In genomic region chr10:112359606-112360307, GRCh38 we compare ENCODE assay signal across 20 cellular contexts. TPM values are rescaled to one million over a fixed set of nuclear protein-coding genes. Genes with fewer than 3 reads are reported as not detected.
A peak's percentile ranks its signal among the peaks of the same experiment; 100 is the strongest.
DNase-seq lines count a peak whose midpoint lies in the region; ATAC-seq and TF ChIP-seq lines count a peak whose summit lies in the region.
"Had no signal": no experiment of that assay in that cellular context is flagged by ENCODE, and none has a peak within 500 bp of the region (broad histone marks: within the 10 kb centered on the region; RNA-seq: fewer than 3 reads in every experiment).

No MANE protein-coding gene starts in this region.

- H3K9me3 ChIP-seq in heart right ventricle = no peaks in the 10 kb centered on the region
- no peaks in the 10 kb centered on the region for H3K9me3 ChIP-seq in upper lobe of right lung
- H3K9me3 ChIP-seq: A549, BE2C, HAP-1 had no signal

- POLR2A ChIA-PET in naive thymus-derived CD8-positive, alpha-beta T cell (lab: Charles Lee) = no interaction called here

- WGBS in heart right ventricle, 2 donors = 72 to 78% methylated on average over 8 of the region's 8 CpGs

- peak overlapping the region; percentile 54 to 89 (median 80) for H3K27ac ChIP-seq in heart right ventricle
- peak overlapping the region in 1 of 2 donors; percentile 73 for H3K27ac ChIP-seq in coronary artery
- peak overlapping the region; percentile 88 for H3K27ac ChIP-seq in upper lobe of right lung
- H3K27ac ChIP-seq: KMS-11 had no signal

- H3K36me3 Mint-ChIP-seq in naive thymus-derived CD8-positive, alpha-beta T cell = no peaks in the 10 kb centered on the region
- H3K36me3 Mint-ChIP-seq: activated naive CD8-positive, alpha-beta T cell; naive B cell had no signal

- intact Hi-C loops in heart right ventricle (cut with DNase I) = no loop called here
- intact Hi-C loops in Right ventricle myocardium inferior (cut with DNase I) = loop anchor here (10.0 kb wide), 1 partner anchor 1575 kb away; no protein-coding TSS in a partner anchor
- intact Hi-C loops in posterior vena cava (cut with DNase I) = no loop called here
- intact Hi-C loops in upper lobe of right lung (cut with DNase I) = no loop called here

- H3K27me3 Mint-ChIP-seq in naive thymus-derived CD8-positive, alpha-beta T cell = no peaks in the 10 kb centered on the region
- H3K27me3 Mint-ChIP-seq: activated naive CD8-positive, alpha-beta T cell; activated T-helper 17 cell treated with anti-CD3 and anti-CD28 coated beads, Interleukin-2, amount 50 U/mL, for 72 hours had no signal

- H3K4me3 ChIP-seq in heart right ventricle (no peak overlapping the region), coronary artery (no peak overlapping the region), upper lobe of right lung (no peak overlapping the region)
- H3K4me3 ChIP-seq: A549, HAP-1 had no signal

- peak overlapping the region in 1 of 10 donors; percentile 33 for H3K27ac Mint-ChIP-seq in naive thymus-derived CD8-positive, alpha-beta T cell
- H3K27ac Mint-ChIP-seq: activated naive CD8-positive, alpha-beta T cell; activated T-helper 17 cell treated with anti-CD3 and anti-CD28 coated beads, Interleukin-2, amount 50 U/mL, for 72 hours had no signal

- H3K4me1 ChIP-seq in heart right ventricle (peaks cover 22 to 48% (median 38%) of the 10 kb centered on the region in 9 donors), upper lobe of right lung (peaks cover 25% of the 10 kb centered on the region)
- H3K4me1 ChIP-seq: BE2C, HAP-1 had no signal

- H3K36me3 ChIP-seq in heart right ventricle (no peaks in the 10 kb centered on the region), upper lobe of right lung (no peaks in the 10 kb centered on the region)
- H3K36me3 ChIP-seq: BE2C, HAP-1 had no signal

- TF ChIP-seq CTCF in heart right ventricle (IDR thresholded peaks at IDR 0.05) (no peak), coronary artery (IDR thresholded peaks at IDR 0.05) (no peak), upper lobe of right lung (IDR thresholded peaks at IDR 0.05) (no peak)

- no peak overlapping the region for H3K4me3 Mint-ChIP-seq in naive thymus-derived CD8-positive, alpha-beta T cell
- H3K4me3 Mint-ChIP-seq: activated naive CD8-positive, alpha-beta T cell; activated T-helper 17 cell treated with anti-CD3 and anti-CD28 coated beads, Interleukin-2, amount 50 U/mL, for 72 hours; naive B cell had no signal

- H3K27me3 ChIP-seq in heart right ventricle = no peaks in the 10 kb centered on the region
- H3K27me3 ChIP-seq in upper lobe of right lung = no peaks in the 10 kb centered on the region
- H3K27me3 ChIP-seq: BE2C had no signal

- DNase-seq in heart right ventricle (no peak), Right ventricle myocardium inferior (ENCODE audit: missing footprints) (no peak), coronary artery (ENCODE audit: low spot score) (peak; percentile 56), posterior vena cava (ENCODE audit: low spot score) (peak; percentile 11), upper lobe of right lung (no peak)
- no peak for DNase-seq in naive thymus-derived CD8-positive, alpha-beta T cell
- no peak for DNase-seq in activated CD4-positive, alpha-beta T cell treated with anti-CD3 and anti-CD28 coated beads for 4 hours
- DNase-seq: activated CD4-positive, alpha-beta T cell treated with anti-CD3 and anti-CD28 coated beads, Interleukin-2, amount 50 U/mL, for 1 hour; BE2C; cortex of kidney; naive B cell; NCI-H187 treated with DMSO at 0.1 percent for 48 hours; NCI-H510A treated with DMSO at 0.1 percent for 48 hours; SHP77 treated with DMSO at 0.1 percent for 48 hours had no signal

- no peaks in the 10 kb centered on the region for H3K9me3 Mint-ChIP-seq in naive thymus-derived CD8-positive, alpha-beta T cell
- H3K9me3 Mint-ChIP-seq: activated T-helper 17 cell treated with anti-CD3 and anti-CD28 coated beads, Interleukin-2, amount 50 U/mL, for 72 hours; naive B cell had no signal

- ATAC-seq in heart right ventricle (no peak), Right ventricle myocardium inferior (no peak), upper lobe of right lung (no peak), GM18519 (IDR thresholded peaks at IDR 0.05; ENCODE audit: low FRiP score, unreplicated experiment) (no peak)
- no peak for ATAC-seq in naive thymus-derived CD8-positive, alpha-beta T cell
- ATAC-seq: activated T-helper 17 cell treated with anti-CD3 and anti-CD28 coated beads, Interleukin-2, amount 50 U/mL, for 72 hours had no signal

- no peaks in the 10 kb centered on the region for H3K4me1 Mint-ChIP-seq in naive thymus-derived CD8-positive, alpha-beta T cell
- H3K4me1 Mint-ChIP-seq: activated T-helper 17 cell treated with anti-CD3 and anti-CD28 coated beads, Interleukin-2, amount 50 U/mL, for 72 hours; naive B cell had no signal

RNA-seq across cellular contexts. Expression of gene ACSL5, which starts 14.2 kb away (rescaled TPM):
- 10 to 100 TPM in 2 of 10 donors, 1 to 10 TPM in 8; 3.1 to 17.4 (median 5.9) TPM for total RNA-seq in heart right ventricle
- polyA plus RNA-seq in heart right ventricle = 1 to 10 TPM; 7.3 to 8.9 TPM
- 6.4 TPM for total RNA-seq in Right ventricle myocardium inferior
- 10 to 100 TPM; 13.1 to 14.7 TPM for total RNA-seq in posterior vena cava
- total RNA-seq in upper lobe of right lung = 79.1 TPM
- 10 to 100 TPM; 31.7 to 35.8 TPM for total RNA-seq in naive thymus-derived CD8-positive, alpha-beta T cell
- polyA plus RNA-seq in naive thymus-derived CD8-positive, alpha-beta T cell = 10 to 100 TPM; 52.1 to 69.5 (median 54.3) TPM

Comparison
In these comparisons a context has a peak if more than half of its experiments do, and no peak if none do; other contexts are left out.
1. DNase-seq: peak in coronary artery (single experiment) and posterior vena cava (single experiment); none in heart right ventricle (0 of 2), Right ventricle myocardium inferior (single experiment), upper lobe of right lung (single experiment), naive thymus-derived CD8-positive, alpha-beta T cell (0 of 10) and activated CD4-positive, alpha-beta T cell treated with anti-CD3 and anti-CD28 coated beads for 4 hours (0 of 2).